Comparison of ENCODE assay signal across 8 cellular contexts in the genomic region with DNA sequence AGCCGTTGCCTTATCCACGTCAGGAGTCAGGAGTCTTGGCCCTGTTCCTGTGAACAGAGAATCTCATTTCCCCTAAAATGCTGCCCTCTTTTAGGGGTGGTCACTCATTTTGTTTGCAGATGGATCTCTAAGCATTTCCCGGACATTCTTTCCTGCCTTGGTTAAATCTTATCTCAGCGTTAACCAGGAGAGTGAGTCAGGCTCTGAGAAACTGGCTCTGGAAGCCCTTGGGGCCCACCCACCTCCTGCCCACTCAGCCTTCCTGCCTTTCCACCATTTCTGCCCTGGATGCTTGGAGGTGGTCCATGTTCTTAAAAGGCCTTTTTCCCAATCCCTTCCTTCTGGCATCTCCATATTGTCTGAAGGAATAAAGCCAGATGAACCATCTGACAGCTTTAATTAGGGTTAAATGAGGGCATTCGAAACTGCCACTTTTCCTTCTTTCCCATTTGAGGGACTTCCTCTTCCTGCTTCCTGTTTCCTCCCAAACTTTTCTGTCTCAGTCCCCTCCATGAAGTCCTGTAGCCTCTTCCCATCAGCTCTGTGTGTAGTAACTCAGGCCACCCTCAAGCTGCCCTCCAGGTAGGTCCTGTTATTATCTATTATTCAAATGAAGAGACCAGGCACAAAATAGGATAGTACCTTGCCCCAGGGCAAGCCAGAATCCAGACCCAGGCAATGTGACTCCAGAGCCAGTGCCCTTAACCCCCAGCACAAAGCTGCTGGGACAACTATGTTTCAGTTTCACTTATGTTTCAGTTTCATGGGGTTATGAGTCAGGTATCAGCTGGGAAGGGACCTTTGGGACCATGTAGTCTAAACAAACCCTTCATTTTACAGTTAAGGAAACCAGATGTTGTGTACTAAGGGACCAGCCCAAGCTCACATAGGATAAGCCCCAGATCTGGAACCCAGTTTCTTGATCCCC. TPM values are rescaled to one million over a fixed set of nuclear protein-coding genes. Genes with fewer than 3 reads are reported as not detected.
A peak's percentile ranks its signal among the peaks of the same experiment; 100 is the strongest.
DNase-seq lines count a peak whose midpoint lies in the region; ATAC-seq, FAIRE-seq and TF ChIP-seq lines count a peak whose summit lies in the region.

No MANE protein-coding gene starts in this region.

- dilution Hi-C loops in keratinocyte (cut with MboI; ENCODE audit: extremely low pct_ligation_motif_present, low sequenced_read_pairs): no loop called here

- no peaks in the 10 kb centered on the region for H3K27me3 ChIP-seq in HUES6 (ENCODE audit: control insufficient read depth, insufficient read depth, low read length)
- H3K27me3 ChIP-seq in keratinocyte (ENCODE audit: control insufficient read depth, extremely low read depth, insufficient read depth, low read length): no peaks in the 10 kb centered on the region
- no peaks in the 10 kb centered on the region for H3K27me3 ChIP-seq in thoracic aorta (replicated peaks; ENCODE audit: insufficient read depth)

- FAIRE-seq in keratinocyte (lab: Jason Lieb, UNC): no peak
- no peak for FAIRE-seq in GM12891 (lab: Jason Lieb, UNC)

- H2AFZ ChIP-seq in keratinocyte (ENCODE audit: control insufficient read depth, low read length): no peak overlapping the region

- CTCF ChIA-PET in activated naive CD4-positive, alpha-beta T cell treated with anti-CD3 and anti-CD28 coated beads for 36 hours (lab: Charles Lee): interaction anchor here (0.5 kb wide), 1 partner anchor 49 kb away, joined by 3 read pairs; no protein-coding TSS in a partner anchor

- H3K4me1 Mint-ChIP-seq in activated naive CD4-positive, alpha-beta T cell treated with anti-CD3 and anti-CD28 coated beads for 36 hours (ENCODE audit: low read depth): peaks cover 90% of the 10 kb centered on the region

- H3K9me3 ChIP-seq in HUES6 (ENCODE audit: control insufficient read depth, insufficient read depth, low read depth, low read length) (no peaks in the 10 kb centered on the region), keratinocyte (ENCODE audit: control insufficient read depth, low read depth, low read length) (no peaks in the 10 kb centered on the region), thoracic aorta (no peaks in the 10 kb centered on the region)

- 0 out of 2 replicates have a peak overlapping the region, but pooled peaks have one; percentile 13 for H3K27ac ChIP-seq in HUES6 (ENCODE audit: low read depth, low read length)
- H3K27ac ChIP-seq in keratinocyte (ENCODE audit: control insufficient read depth, insufficient read depth, low read length): peak overlapping the region; percentile 93
- H3K27ac ChIP-seq in thoracic aorta: peak overlapping the region; percentile 82 to 84

- H3K27me3 Mint-ChIP-seq in activated naive CD4-positive, alpha-beta T cell treated with anti-CD3 and anti-CD28 coated beads for 36 hours (ENCODE audit: low read depth): no peaks in the 10 kb centered on the region

- no peaks in the 10 kb centered on the region for H3K36me3 ChIP-seq in HUES6 (ENCODE audit: control insufficient read depth, insufficient read depth, low read length)
- peaks cover 0 to 14% of the 10 kb centered on the region in 2 experiments for H3K36me3 ChIP-seq in keratinocyte (ENCODE audit: control insufficient read depth in 2 of 2, extremely low read depth in 1 of 2, insufficient read depth in 2 of 2, low read length in 2 of 2)
- no peaks in the 10 kb centered on the region for H3K36me3 ChIP-seq in thoracic aorta

- H3K9ac ChIP-seq in HUES6 (ENCODE audit: low read length) (no peak overlapping the region), keratinocyte (ENCODE audit: control insufficient read depth, extremely low read depth, insufficient read depth, low read length) (peak overlapping the region; percentile 1)

- DNase-seq in EL (peak; percentile 87), keratinocyte (ENCODE audit: low read depth, low spot score) (no peak), thoracic aorta (ENCODE audit: low spot score) (no peak), left lobe of liver (ENCODE audit: low spot score) (no peak), GM12891 (ENCODE audit: insufficient read length, low spot score) (no peak)
- DNase-seq in activated naive CD4-positive, alpha-beta T cell treated with anti-CD3 and anti-CD28 coated beads for 36 hours: peak; percentile 54

- peaks cover 16% of the 10 kb centered on the region for H3K36me3 Mint-ChIP-seq in activated naive CD4-positive, alpha-beta T cell treated with anti-CD3 and anti-CD28 coated beads for 36 hours (ENCODE audit: low read depth)

- no peak for TF ChIP-seq CTCF in keratinocyte (optimal IDR thresholded peaks at IDR 0.05 in 1 of 3, IDR thresholded peaks at IDR 0.05 in 1 of 3, conservative IDR thresholded peaks at IDR 0.05 in 1 of 3; ENCODE audit: extremely low read depth in 1 of 3, insufficient read depth in 2 of 3, low read length in 3 of 3)
- no peak for TF ChIP-seq CTCF in thoracic aorta (IDR thresholded peaks at IDR 0.05)

- peak overlapping the region; percentile 87 for H3K27ac Mint-ChIP-seq in activated naive CD4-positive, alpha-beta T cell treated with anti-CD3 and anti-CD28 coated beads for 36 hours

- H3K79me2 ChIP-seq in keratinocyte (ENCODE audit: control insufficient read depth, insufficient read depth, low read length): peaks cover 77% of the 10 kb centered on the region

- ATAC-seq in GM21526 (IDR thresholded peaks at IDR 0.05; ENCODE audit: low FRiP score, unreplicated experiment): peak; percentile 63
- ATAC-seq in thoracic aorta (ENCODE audit: insufficient number of reproducible peaks, low FRiP score, low read depth): peak; percentile 80
- ATAC-seq in left lobe of liver: no peak

- no peak for TF ChIP-seq POLR2A in GM12891 (IDR thresholded peaks at IDR 0.05; ENCODE audit: low read depth, low read length)

- peaks cover 4% of the 10 kb centered on the region for H4K20me1 ChIP-seq in keratinocyte (ENCODE audit: control insufficient read depth, extremely low read depth, insufficient read depth, low read length)

- intact Hi-C loops in activated naive CD4-positive, alpha-beta T cell treated with anti-CD3 and anti-CD28 coated beads for 36 hours (cut with micrococcal nuclease): loop anchor here (1.0 to 10.0 kb wide), 5 partner anchors 7 to 1609 kb away; partner anchors contain the start of genes CCT7, GCFC2, PCGF1 and POLE4

- H3K9me1 ChIP-seq in keratinocyte (ENCODE audit: control insufficient read depth, extremely low read depth, insufficient read depth, low read length): peaks cover 7% of the 10 kb centered on the region

- H3K4me1 ChIP-seq in HUES6 (ENCODE audit: control insufficient read depth, insufficient read depth, low read length) (peaks cover 50% of the 10 kb centered on the region), keratinocyte (ENCODE audit: control insufficient read depth, extremely low read depth, insufficient read depth, low read length) (peaks cover 60% of the 10 kb centered on the region), thoracic aorta (ENCODE audit: control insufficient read depth in 1 of 2, low read depth in 2 of 2) (peaks cover 26 to 41% of the 10 kb centered on the region in 2 donors)

- peak overlapping the region; percentile 31 for H3K4me3 Mint-ChIP-seq in activated naive CD4-positive, alpha-beta T cell treated with anti-CD3 and anti-CD28 coated beads for 36 hours

- H3K9me3 Mint-ChIP-seq in activated naive CD4-positive, alpha-beta T cell treated with anti-CD3 and anti-CD28 coated beads for 36 hours: no peaks in the 10 kb centered on the region

- H3K4me3 ChIP-seq in HUES6 (ENCODE audit: low read depth, low read length) (no peak overlapping the region), keratinocyte (ENCODE audit: control insufficient read depth in 2 of 3, extremely low read depth in 1 of 3, insufficient read depth in 2 of 3, low read depth in 1 of 3, low read length in 3 of 3) (no peak overlapping the region), thoracic aorta (peak overlapping the region; percentile 46)

- peak overlapping the region; percentile 18 for H3K4me2 ChIP-seq in keratinocyte (ENCODE audit: control insufficient read depth, extremely low read depth, insufficient read depth, low read depth, low read length)

TF ChIP-seq in GM12891, 5 proteins besides CTCF, POLR2A, EP300 and RAD21:
- TF ChIP-seq POLR2AphosphoS5 (IDR thresholded peaks at IDR 0.05; ENCODE audit: low read depth, low read length) (no peak), PAX5 (IDR thresholded peaks at IDR 0.05; ENCODE audit: insufficient read depth, low read length, severe bottlenecking) (no peak), TAF1 (IDR thresholded peaks at IDR 0.05; ENCODE audit: low read depth, low read length) (no peak), POU2F2 (IDR thresholded peaks at IDR 0.05; ENCODE audit: low read depth, low read length) (no peak), SPI1 (IDR thresholded peaks at IDR 0.05; ENCODE audit: low read depth, low read length) (no peak)

RNA-seq across cellular contexts. Expression of gene HK2, which starts 9.7 kb away (rescaled TPM):
- total RNA-seq in activated naive CD4-positive, alpha-beta T cell treated with anti-CD3 and anti-CD28 coated beads for 36 hours: 10 to 100 TPM; 37.9 to 38.7 TPM
- 20.3 to 27.1 TPM (median 23.2 TPM) in 3 replicates for polyA plus RNA-seq in keratinocyte
- polyA plus RNA-seq in keratinocyte (2011; ENCODE audit: low read depth): 56.1 TPM
- polyA plus RNA-seq in keratinocyte (2011; cell fraction: cytosol; rRNA removed): 13.8 and 15.1 TPM in 2 replicates
- 29.1 and 39.4 TPM in 2 replicates for polyA plus RNA-seq in keratinocyte (2011; cell fraction: nucleus; rRNA removed)
- polyA plus RNA-seq in keratinocyte (2012; ENCODE audit: low replicate concordance): 21.7 and 83.6 TPM in 2 replicates
- 27.5 to 58.4 TPM (median 58.2 TPM) in 3 replicates for polyA minus RNA-seq in keratinocyte
- polyA minus RNA-seq in keratinocyte (2011; cell fraction: cytosol; rRNA and poly(A)+ RNA removed): 28.2 TPM
- polyA minus RNA-seq in keratinocyte (2011; cell fraction: nucleus; rRNA and poly(A)+ RNA removed): 38.4 and 46.2 TPM in 2 replicates
- 10 to 100 TPM in 1 of 2 donors, 1 to 10 TPM in 1; 6.9 to 13.4 TPM for total RNA-seq in thoracic aorta
- total RNA-seq in left lobe of liver: 1.3 TPM
- 35.6 TPM for polyA plus RNA-seq in GM12891 (2012; ENCODE audit: low read depth, missing spikeins)

Comparison
In these comparisons a context has a peak if more than half of its experiments do, and no peak if none do; other contexts are left out.
1. DNase-seq: peak in EL (single experiment) and activated naive CD4-positive, alpha-beta T cell treated with anti-CD3 and anti-CD28 coated beads for 36 hours (single experiment); none in keratinocyte (single experiment), thoracic aorta (single experiment), left lobe of liver (single experiment) and GM12891 (single experiment).
2. H3K27ac ChIP-seq: peak in every context shown above with its lines; median percentile 93 in keratinocyte; 83 in thoracic aorta; 13 in HUES6.